ENCODE assay signal across 1 cellular context in the genomic region with DNA sequence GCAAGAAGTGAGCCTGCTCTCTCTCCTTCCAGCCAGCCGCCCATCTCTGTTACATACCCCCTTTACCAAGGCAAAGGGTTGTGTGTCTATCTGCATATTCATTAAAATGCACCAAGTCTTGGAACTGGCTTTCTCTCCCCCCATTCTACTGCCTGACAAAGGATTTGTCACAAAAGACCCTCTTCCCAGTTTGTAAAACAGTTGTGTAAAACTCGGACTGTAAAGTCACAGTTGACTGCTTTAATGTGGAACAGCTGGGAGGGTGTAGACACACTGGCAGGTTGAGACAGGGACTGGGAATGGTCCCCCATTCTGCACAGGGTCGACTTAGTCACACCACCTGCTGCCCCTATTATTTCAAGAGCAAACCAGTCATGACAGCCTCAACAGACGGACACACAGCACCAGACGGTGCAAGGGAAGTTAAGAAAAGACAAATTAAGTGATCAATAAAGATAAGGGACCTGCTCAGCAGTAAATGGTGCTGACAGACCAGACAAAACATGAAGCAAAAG.
TF ChIP-seq lines count a peak whose summit lies in the region.

No MANE protein-coding gene starts in this region.

TF ChIP-seq in SK-N-SH treated with all-trans-retinoic acid at 6 μM for 48 hours, 23 proteins besides CTCF, POLR2A, EP300 and RAD21 (continued from another document):
- TF ChIP-seq ZNF70 (CRISPR knock-in tag; IDR thresholded peaks at IDR 0.05) (no peak), ZFP3 (CRISPR knock-in tag; IDR thresholded peaks at IDR 0.05) (no peak), ZC3H10 (CRISPR knock-in tag; IDR thresholded peaks at IDR 0.05) (no peak), ZNF8 (CRISPR knock-in tag; IDR thresholded peaks at IDR 0.05) (no peak), TCF4 (CRISPR knock-in tag; IDR thresholded peaks at IDR 0.05; ENCODE audit: borderline replicate concordance) (no peak), SNAI2 (CRISPR knock-in tag; IDR thresholded peaks at IDR 0.05) (no peak), ZFP30 (CRISPR knock-in tag; IDR thresholded peaks at IDR 0.05) (no peak), OSR1 (CRISPR knock-in tag; IDR thresholded peaks at IDR 0.05) (no peak), ISL1 (CRISPR knock-in tag; IDR thresholded peaks at IDR 0.05) (no peak), ZNF565 (CRISPR knock-in tag; conservative IDR thresholded peaks at IDR 0.05; ENCODE audit: low read depth) (no peak), TOX (CRISPR knock-in tag; IDR thresholded peaks at IDR 0.05; ENCODE audit: borderline replicate concordance) (no peak), RARB (CRISPR knock-in tag; IDR thresholded peaks at IDR 0.05) (no peak), PPARA (CRISPR knock-in tag; IDR thresholded peaks at IDR 0.05; ENCODE audit: borderline replicate concordance) (no peak)
- TF ChIP-seq, protein P1, sequence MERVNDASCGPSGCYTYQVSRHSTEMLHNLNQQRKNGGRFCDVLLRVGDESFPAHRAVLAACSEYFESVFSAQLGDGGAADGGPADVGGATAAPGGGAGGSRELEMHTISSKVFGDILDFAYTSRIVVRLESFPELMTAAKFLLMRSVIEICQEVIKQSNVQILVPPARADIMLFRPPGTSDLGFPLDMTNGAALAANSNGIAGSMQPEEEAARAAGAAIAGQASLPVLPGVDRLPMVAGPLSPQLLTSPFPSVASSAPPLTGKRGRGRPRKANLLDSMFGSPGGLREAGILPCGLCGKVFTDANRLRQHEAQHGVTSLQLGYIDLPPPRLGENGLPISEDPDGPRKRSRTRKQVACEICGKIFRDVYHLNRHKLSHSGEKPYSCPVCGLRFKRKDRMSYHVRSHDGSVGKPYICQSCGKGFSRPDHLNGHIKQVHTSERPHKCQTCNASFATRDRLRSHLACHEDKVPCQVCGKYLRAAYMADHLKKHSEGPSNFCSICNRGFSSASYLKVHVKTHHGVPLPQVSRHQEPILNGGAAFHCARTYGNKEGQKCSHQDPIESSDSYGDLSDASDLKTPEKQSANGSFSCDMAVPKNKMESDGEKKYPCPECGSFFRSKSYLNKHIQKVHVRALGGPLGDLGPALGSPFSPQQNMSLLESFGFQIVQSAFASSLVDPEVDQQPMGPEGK (CRISPR knock-in tag; IDR thresholded peaks at IDR 0.05; ENCODE audit: borderline replicate concordance), result no peak
- TF ChIP-seq, protein P2, sequence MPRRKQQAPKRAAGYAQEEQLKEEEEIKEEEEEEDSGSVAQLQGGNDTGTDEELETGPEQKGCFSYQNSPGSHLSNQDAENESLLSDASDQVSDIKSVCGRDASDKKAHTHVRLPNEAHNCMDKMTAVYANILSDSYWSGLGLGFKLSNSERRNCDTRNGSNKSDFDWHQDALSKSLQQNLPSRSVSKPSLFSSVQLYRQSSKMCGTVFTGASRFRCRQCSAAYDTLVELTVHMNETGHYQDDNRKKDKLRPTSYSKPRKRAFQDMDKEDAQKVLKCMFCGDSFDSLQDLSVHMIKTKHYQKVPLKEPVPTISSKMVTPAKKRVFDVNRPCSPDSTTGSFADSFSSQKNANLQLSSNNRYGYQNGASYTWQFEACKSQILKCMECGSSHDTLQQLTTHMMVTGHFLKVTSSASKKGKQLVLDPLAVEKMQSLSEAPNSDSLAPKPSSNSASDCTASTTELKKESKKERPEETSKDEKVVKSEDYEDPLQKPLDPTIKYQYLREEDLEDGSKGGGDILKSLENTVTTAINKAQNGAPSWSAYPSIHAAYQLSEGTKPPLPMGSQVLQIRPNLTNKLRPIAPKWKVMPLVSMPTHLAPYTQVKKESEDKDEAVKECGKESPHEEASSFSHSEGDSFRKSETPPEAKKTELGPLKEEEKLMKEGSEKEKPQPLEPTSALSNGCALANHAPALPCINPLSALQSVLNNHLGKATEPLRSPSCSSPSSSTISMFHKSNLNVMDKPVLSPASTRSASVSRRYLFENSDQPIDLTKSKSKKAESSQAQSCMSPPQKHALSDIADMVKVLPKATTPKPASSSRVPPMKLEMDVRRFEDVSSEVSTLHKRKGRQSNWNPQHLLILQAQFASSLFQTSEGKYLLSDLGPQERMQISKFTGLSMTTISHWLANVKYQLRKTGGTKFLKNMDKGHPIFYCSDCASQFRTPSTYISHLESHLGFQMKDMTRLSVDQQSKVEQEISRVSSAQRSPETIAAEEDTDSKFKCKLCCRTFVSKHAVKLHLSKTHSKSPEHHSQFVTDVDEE (CRISPR knock-in tag; IDR thresholded peaks at IDR 0.05), result no peak
